12 cellular contexts compared by ENCODE assay signal in the genomic region with DNA sequence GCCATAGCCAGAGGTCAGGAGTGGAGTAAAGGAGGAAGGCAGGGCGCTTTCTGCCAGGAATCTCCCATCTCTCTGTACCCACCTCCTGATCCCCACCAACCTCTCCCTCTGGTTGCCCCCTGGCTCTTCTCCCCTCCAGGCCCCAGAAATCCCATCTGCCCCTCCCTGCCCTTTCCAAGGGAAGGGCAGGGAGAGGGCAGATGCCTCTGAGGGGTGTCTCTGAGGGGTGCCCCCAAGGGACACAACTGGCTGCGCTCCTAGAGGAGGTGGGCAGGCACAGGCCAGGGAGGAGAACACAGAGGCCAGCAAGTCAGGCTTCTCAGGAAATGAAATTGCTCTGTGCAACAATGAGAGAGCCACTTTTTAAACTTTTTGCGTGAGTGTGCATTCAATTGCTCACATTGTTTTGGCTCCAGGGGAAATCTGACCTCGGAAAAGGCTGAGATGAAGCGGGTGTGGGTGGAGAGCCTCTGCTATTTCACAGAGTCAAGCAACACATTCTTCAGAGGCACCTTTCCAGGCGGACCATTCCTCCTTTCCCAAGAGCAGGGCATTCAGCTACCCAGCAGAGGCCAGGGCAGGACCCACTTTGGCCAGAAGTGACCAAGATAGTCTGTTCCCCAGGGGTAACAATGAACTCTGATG.
A peak's percentile ranks its signal among the peaks of the same experiment; 100 is the strongest.
DNase-seq lines count a peak whose midpoint lies in the region; ATAC-seq and TF ChIP-seq lines count a peak whose summit lies in the region.
"Had no signal": no experiment of that assay in that cellular context is flagged by ENCODE, and none has a peak within 500 bp of the region (broad histone marks: within the 10 kb centered on the region; RNA-seq: fewer than 3 reads in every experiment).

No MANE protein-coding gene starts in this region.

- TF ChIP-seq EP300 in sigmoid colon (IDR thresholded peaks at IDR 0.05) = no peak

- no peak for TF ChIP-seq POLR2A in sigmoid colon (IDR thresholded peaks at IDR 0.05)

- in situ Hi-C loops in GM23248 (cut with MboI) = no loop called here
- in situ Hi-C loops in astrocyte of the spinal cord (cut with HindIII; ENCODE audit: low sequenced_read_pairs) = no loop called here

- peak overlapping the region; percentile 72 for H3K9ac ChIP-seq in GM23248

- H3K4me2 ChIP-seq in GM23248 (ENCODE audit: unreplicated experiment) = peak overlapping the region; percentile 19

- H3K4me3 ChIP-seq in GM23248 (no peak overlapping the region), astrocyte of the spinal cord (ENCODE audit: low read depth, low read length) (no peak overlapping the region), sigmoid colon (no peak overlapping the region)
- H3K4me3 ChIP-seq: skin epidermis had no signal

- DNase-seq in GM23248 (peak; percentile 89), astrocyte of the spinal cord (ENCODE audit: low read depth, low spot score) (peak; percentile 49), left cardiac atrium (peak; percentile 35), sigmoid colon (peak; percentile 38), NCI-H345 (lab: John Stamatoyannopoulos, UW) (no peak), AG08395 (ENCODE audit: low spot score) (no peak), DMS79 treated with DMSO at 0.1 percent for 48 hours (lab: John Stamatoyannopoulos, UW) (no peak)
- DNase-seq: activated effector memory CD4-positive, alpha-beta T cell treated with Interleukin-2 at 50 U/mL for 16 hours; erythroblast; MV-4-11 had no signal

- H3F3A ChIP-seq in GM23248 (ENCODE audit: insufficient read depth) = peaks cover 39% of the 10 kb centered on the region

- no peak overlapping the region for H2AFZ ChIP-seq in GM23248

- H3K9me3 ChIP-seq in GM23248 (ENCODE audit: low read depth) (no peaks in the 10 kb centered on the region), sigmoid colon (no peaks in the 10 kb centered on the region)

- H3K4me1 ChIP-seq in GM23248 (ENCODE audit: insufficient read depth) = peaks cover 47% of the 10 kb centered on the region
- peaks cover 0 to 49% (median 33%) of the 10 kb centered on the region in 4 donors for H3K4me1 ChIP-seq in sigmoid colon

- H3K27me3 ChIP-seq in GM23248 (replicated peaks; ENCODE audit: insufficient read depth) (no peaks in the 10 kb centered on the region), sigmoid colon (no peaks in the 10 kb centered on the region)

- 22 to 30% methylated on average over 6 of the region's 6 CpGs for WGBS in GM23248 (ENCODE audit: low coverage in 1 of 2, low lambda C conversion rate in 2 of 2, missing lambda C conversion rate in 2 of 2), 2 experiments
- WGBS in sigmoid colon, 2 donors = 84 to 86% methylated on average over 6 of the region's 6 CpGs

- ATAC-seq in left cardiac atrium = peak in 1 of 2 donors; percentile 2
- ATAC-seq in HG02678 (IDR thresholded peaks at IDR 0.05; ENCODE audit: unreplicated experiment) = no peak

- no peaks in the 10 kb centered on the region for H4K20me1 ChIP-seq in GM23248 (ENCODE audit: insufficient read depth)

- peak overlapping the region; percentile 90 for H3K27ac ChIP-seq in GM23248
- H3K27ac ChIP-seq in sigmoid colon = peak overlapping the region in 1 of 4 donors; percentile 77

- peaks cover 14% of the 10 kb centered on the region for H3K36me3 ChIP-seq in GM23248 (ENCODE audit: low read depth)
- H3K36me3 ChIP-seq in sigmoid colon = peaks cover 0 to 17% (median 0%) of the 10 kb centered on the region in 4 donors

- intact Hi-C loops in left cardiac atrium (cut with DNase I) = loop anchor here in 1 of 2 donors (5.0 kb wide), 1 partner anchor 43 kb away; no protein-coding TSS in a partner anchor
- intact Hi-C loops in sigmoid colon (cut with DNase I) = loop anchor here (5.0 kb wide), 2 partner anchors 48 to 127 kb away; a partner anchor contains a TSS

- H3K9me2 ChIP-seq in GM23248 (ENCODE audit: insufficient read depth) = no peaks in the 10 kb centered on the region

- peaks cover 44% of the 10 kb centered on the region for H3K79me2 ChIP-seq in GM23248 (ENCODE audit: insufficient read depth)

- TF ChIP-seq CTCF in astrocyte of the spinal cord (IDR thresholded peaks at IDR 0.05; ENCODE audit: low read depth, low read length) (no peak), sigmoid colon (IDR thresholded peaks at IDR 0.05) (no peak)

Comparison
In these comparisons a context has a peak if more than half of its experiments do, and no peak if none do; other contexts are left out.
1. DNase-seq: peak in GM23248 (single experiment), astrocyte of the spinal cord (single experiment), left cardiac atrium (single experiment) and sigmoid colon (single experiment); none in NCI-H345 (single experiment), AG08395 (single experiment) and DMS79 treated with DMSO at 0.1 percent for 48 hours (single experiment).